In genomic region chr20:20051767-20052073, GRCh38 we compare ENCODE assay signal across 8 cellular contexts.
DNase-seq lines count a peak whose midpoint lies in the region; ATAC-seq and TF ChIP-seq lines count a peak whose summit lies in the region.

No MANE protein-coding gene starts in this region.

- H3K4me2 ChIP-seq in MM.1S (ENCODE audit: low read depth, low read length), result peak overlapping the region; percentile 80

- H3K27me3 ChIP-seq in MM.1S (replicated peaks; ENCODE audit: insufficient read depth, low read length) (no peaks in the 10 kb centered on the region), endocrine pancreas (ENCODE audit: control insufficient read depth, insufficient read depth, low read length) (no peaks in the 10 kb centered on the region), neutrophil (no peaks in the 10 kb centered on the region)

- H3K79me2 ChIP-seq in MM.1S (ENCODE audit: low read length), result peaks cover 30% of the 10 kb centered on the region

- no peaks in the 10 kb centered on the region for H3K9me3 ChIP-seq in MM.1S (replicated peaks; ENCODE audit: insufficient read depth, low read length)
- no peaks in the 10 kb centered on the region for H3K9me3 ChIP-seq in endocrine pancreas (ENCODE audit: control insufficient read depth, low read length)
- H3K9me3 ChIP-seq in neutrophil, result no peaks in the 10 kb centered on the region

- peak overlapping the region; percentile 93 for H3K4me3 ChIP-seq in MM.1S (ENCODE audit: low read length)
- peak overlapping the region; percentile 99 for H3K4me3 ChIP-seq in endocrine pancreas (ENCODE audit: control insufficient read depth, insufficient read depth, low read length)
- H3K4me3 ChIP-seq in neutrophil (ENCODE audit: low read depth in 1 of 2, low read length in 1 of 2), result peak overlapping the region; percentile 78 to 91

- ATAC-seq in GM19328 (IDR thresholded peaks at IDR 0.05; ENCODE audit: unreplicated experiment) (peak; percentile 10), HG03469 (IDR thresholded peaks at IDR 0.05; ENCODE audit: unreplicated experiment) (no peak), HG03280 (IDR thresholded peaks at IDR 0.05; ENCODE audit: unreplicated experiment) (no peak)

- H3K9ac ChIP-seq in MM.1S (ENCODE audit: low read length) (peak overlapping the region; percentile 93), endocrine pancreas (ENCODE audit: control insufficient read depth, insufficient read depth, low read length) (peak overlapping the region; percentile 97)

- H3K27ac ChIP-seq in MM.1S (ENCODE audit: low read length) (peak overlapping the region; percentile 92), neutrophil (peak overlapping the region; percentile 95)

- H3F3A ChIP-seq in MM.1S (ENCODE audit: insufficient read depth, low read length), result 0 out of 2 replicates have a peak, but pooled peaks cover 4% of the 10 kb centered on the region

- no peaks in the 10 kb centered on the region for H3K9me2 ChIP-seq in MM.1S (replicated peaks; ENCODE audit: insufficient read depth, low read length)

- H3K4me1 ChIP-seq in MM.1S (ENCODE audit: low read length) (peaks cover 17% of the 10 kb centered on the region; the same call in 1 of the 2 replicates), endocrine pancreas (ENCODE audit: control insufficient read depth, insufficient read depth, low read length) (peaks cover 10% of the 10 kb centered on the region), neutrophil (ENCODE audit: control insufficient read depth in 1 of 2, insufficient read depth in 1 of 2, low read depth in 1 of 2, low read length in 1 of 2) (peaks cover 33% of the 10 kb centered on the region in 2 experiments)

- DNase-seq in MM.1S (no peak), DMS79 (lab: John Stamatoyannopoulos, UW) (no peak)
- no peak for DNase-seq in activated CD4-positive, CD25-positive, alpha-beta regulatory T cell (lab: John Stamatoyannopoulos, UW)

- H3K36me3 ChIP-seq in MM.1S (replicated peaks; ENCODE audit: insufficient read depth, low read length), result peaks cover 20% of the 10 kb centered on the region; the same call in 1 of the 2 replicates
- peaks cover 6% of the 10 kb centered on the region for H3K36me3 ChIP-seq in endocrine pancreas (ENCODE audit: control insufficient read depth, insufficient read depth, low read length)
- H3K36me3 ChIP-seq in neutrophil, result peaks cover 43% of the 10 kb centered on the region

- H2AFZ ChIP-seq in MM.1S (ENCODE audit: low read length), result peak overlapping the region; percentile 78

- TF ChIP-seq CTCF in MM.1S (IDR thresholded peaks at IDR 0.05; ENCODE audit: low read length) (no peak), neutrophil (IDR thresholded peaks at IDR 0.05) (no peak)

- H4K20me1 ChIP-seq in MM.1S (ENCODE audit: insufficient read depth, low read length), result no peaks in the 10 kb centered on the region
